1 cellular context compared by ENCODE assay signal in the genomic region with DNA sequence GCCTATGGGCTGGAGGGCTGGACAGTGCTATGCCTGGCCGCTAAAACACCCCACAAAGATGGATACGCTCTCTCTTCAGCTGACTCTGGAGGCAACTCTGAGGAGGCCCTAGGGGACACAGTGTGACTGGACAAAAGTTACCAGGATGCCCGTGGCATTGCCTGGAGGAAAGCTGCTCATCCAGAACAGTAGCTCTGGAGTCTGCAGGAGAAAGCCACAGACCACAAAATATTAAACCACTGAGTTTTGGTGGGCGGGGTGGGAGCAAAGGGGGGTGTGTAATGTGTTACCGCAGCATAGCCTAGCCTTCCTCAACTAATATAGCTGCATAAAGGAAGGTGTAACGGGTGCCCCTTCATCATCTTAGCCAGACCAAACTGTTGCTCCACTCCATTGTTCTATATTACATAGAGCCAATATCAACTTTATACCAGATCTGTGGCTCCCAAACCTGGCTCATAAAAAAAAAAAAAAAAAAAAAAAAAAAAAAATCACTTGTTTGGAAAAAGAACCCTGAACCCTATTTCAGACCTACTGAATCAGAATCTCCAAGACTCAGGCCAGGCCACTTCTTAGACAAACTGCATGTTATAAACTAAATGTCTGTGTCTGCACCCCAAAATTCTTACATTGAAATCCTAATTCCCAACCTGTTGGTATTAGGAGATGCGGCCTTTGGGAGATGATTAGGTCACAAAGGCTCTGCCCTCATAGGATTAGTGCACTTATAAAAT.
TF ChIP-seq lines count a peak whose summit lies in the region.

No MANE protein-coding gene starts in this region.

TF ChIP-seq in K562, 482 proteins besides CTCF, POLR2A, EP300 and RAD21:
- TF ChIP-seq CSDE1 (IDR thresholded peaks at IDR 0.05) (no peak), ZKSCAN8 (CRISPR knock-in tag; IDR thresholded peaks at IDR 0.05) (no peak), ZNF785 (CRISPR knock-in tag; IDR thresholded peaks at IDR 0.05) (no peak), TAL1 (IDR thresholded peaks at IDR 0.05) (no peak), BRCA1 (IDR thresholded peaks at IDR 0.05) (no peak), BRCA1 (CRISPR knock-in tag; IDR thresholded peaks at IDR 0.05) (no peak), HNRNPUL1 (IDR thresholded peaks at IDR 0.05; ENCODE audit: low read length) (no peak), ZNF24 (IDR thresholded peaks at IDR 0.05) (no peak), E2F3 (CRISPR knock-in tag; IDR thresholded peaks at IDR 0.05) (no peak), KAT7 (CRISPR knock-in tag; IDR thresholded peaks at IDR 0.05; ENCODE audit: borderline replicate concordance) (no peak), ZNF280A (IDR thresholded peaks at IDR 0.05; ENCODE audit: low read depth, partially characterized antibody) (no peak), ZBTB9 (CRISPR knock-in tag; IDR thresholded peaks at IDR 0.05) (no peak), ZNF184 (CRISPR knock-in tag; IDR thresholded peaks at IDR 0.05) (no peak)
- TF ChIP-seq, protein P1, sequence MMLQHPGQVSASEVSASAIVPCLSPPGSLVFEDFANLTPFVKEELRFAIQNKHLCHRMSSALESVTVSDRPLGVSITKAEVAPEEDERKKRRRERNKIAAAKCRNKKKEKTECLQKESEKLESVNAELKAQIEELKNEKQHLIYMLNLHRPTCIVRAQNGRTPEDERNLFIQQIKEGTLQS (IDR thresholded peaks at IDR 0.05): no peak
- TF ChIP-seq, protein P1 (CRISPR knock-in tag; conservative IDR thresholded peaks at IDR 0.05): no peak
TF ChIP-seq in K562: peak in this region for 0.
